Comparison of ENCODE assay signal across 14 cellular contexts in genomic region chr13:36992362-36992761, GRCh38. TPM values are rescaled to one million over a fixed set of nuclear protein-coding genes. Genes with fewer than 3 reads are reported as not detected.
A peak's percentile ranks its signal among the peaks of the same experiment; 100 is the strongest.
DNase-seq lines count a peak whose midpoint lies in the region; ATAC-seq and TF ChIP-seq lines count a peak whose summit lies in the region.
"Had no signal": no experiment of that assay in that cellular context is flagged by ENCODE, and none has a peak within 500 bp of the region (broad histone marks: within the 10 kb centered on the region; RNA-seq: fewer than 3 reads in every experiment).

No MANE protein-coding gene starts in this region.

- DNase-seq in HFFc6, result no peak
- DNase-seq in SJCRH30, result peak; percentile 16 to 33
- peak; percentile 13 for DNase-seq in myocyte (ENCODE audit: low read depth)
- DNase-seq in UCSD-AML1 (lab: John Stamatoyannopoulos, UW; ENCODE audit: unreplicated experiment), result no peak
- DNase-seq in Karpas-422, result no peak
- no peak for DNase-seq in WTC11 (ENCODE audit: low spot score)
- DNase-seq in hypothalamus (lab: John Stamatoyannopoulos, UW), result no peak
- DNase-seq: 8988T; Caco-2; CD4-positive, alpha-beta T cell; HCEC 1CT had no signal

- H3K36me3 Mint-ChIP-seq in HFFc6 (ENCODE audit: low read depth) (peaks cover 32% of the 10 kb centered on the region), WTC11 (peaks cover 50% of the 10 kb centered on the region)

- CTCF ChIA-PET in WTC11 (lab: Charles Lee), result no interaction called here

- H3K9me2 ChIP-seq in Karpas-422 (replicated peaks; ENCODE audit: insufficient read depth, low read length), result no peaks in the 10 kb centered on the region

- no peak overlapping the region for H3K9ac ChIP-seq in Karpas-422 (ENCODE audit: low read length)

- no peak for ATAC-seq in WTC11
- ATAC-seq: GM23338 had no signal

- H3K4me1 Mint-ChIP-seq in HFFc6 (ENCODE audit: low read depth) (peaks cover 25% of the 10 kb centered on the region), WTC11 (peaks cover 5% of the 10 kb centered on the region)

- H3K9me3 ChIP-seq in SJCRH30 (replicated peaks) (no peaks in the 10 kb centered on the region), Karpas-422 (ENCODE audit: low read length) (no peaks in the 10 kb centered on the region)
- H3K9me3 ChIP-seq: Caco-2 had no signal

- H3K27me3 Mint-ChIP-seq in HFFc6 (ENCODE audit: insufficient read depth) (no peaks in the 10 kb centered on the region; the same call in 1 of the 2 replicates), WTC11 (ENCODE audit: low read depth) (no peaks in the 10 kb centered on the region)
- H3K27me3 Mint-ChIP-seq: CD4-positive, alpha-beta T cell had no signal

- peak overlapping the region; percentile 6 for H3K27ac ChIP-seq in SJCRH30
- no peak overlapping the region for H3K27ac ChIP-seq in Karpas-422 (ENCODE audit: low read length)
- H3K27ac ChIP-seq: C4-2B, HL-60 had no signal

- H3K79me2 ChIP-seq in Karpas-422 (ENCODE audit: low read length), result peaks cover 45% of the 10 kb centered on the region

- POLR2A ChIA-PET in WTC11 (lab: Charles Lee), result no interaction called here

- peaks cover 5% of the 10 kb centered on the region; the same call in 1 of the 2 replicates for H4K20me1 ChIP-seq in Karpas-422 (ENCODE audit: insufficient read depth, low read depth, low read length)

- no peaks in the 10 kb centered on the region for H3K27me3 ChIP-seq in SJCRH30
- H3K27me3 ChIP-seq in Karpas-422 (ENCODE audit: low read length), result no peaks in the 10 kb centered on the region

- H3K4me1 ChIP-seq in SJCRH30 (peaks cover 9% of the 10 kb centered on the region; the same call in 1 of the 2 replicates), Karpas-422 (ENCODE audit: low read length) (peaks cover 8% of the 10 kb centered on the region)
- H3K4me1 ChIP-seq: Caco-2 had no signal

- H3K36me3 ChIP-seq in SJCRH30, result peaks cover 58% of the 10 kb centered on the region
- H3K36me3 ChIP-seq in Karpas-422 (ENCODE audit: insufficient read depth, low read length), result peaks cover 78% of the 10 kb centered on the region

- H3K4me2 ChIP-seq in Karpas-422 (ENCODE audit: low read depth, low read length, poor library complexity, severe bottlenecking), result no peak overlapping the region
- H3K4me2 ChIP-seq: GM23338 had no signal

- no peak overlapping the region for H2AFZ ChIP-seq in Karpas-422 (ENCODE audit: low read length)
- H2AFZ ChIP-seq: GM23338 had no signal

- peak; percentile 37; the same call in 1 of the 2 replicates for TF ChIP-seq CTCF in HFFc6 (IDR thresholded peaks at IDR 0.05)
- TF ChIP-seq CTCF in WTC11 (IDR thresholded peaks at IDR 0.05), result no peak

- H3K4me3 Mint-ChIP-seq in HFFc6 (no peak overlapping the region), WTC11 (no peak overlapping the region)
- H3K4me3 Mint-ChIP-seq: CD4-positive, alpha-beta T cell; GM23338 had no signal

- H3K9me3 Mint-ChIP-seq in HFFc6 (no peaks in the 10 kb centered on the region), WTC11 (no peaks in the 10 kb centered on the region)
- H3K9me3 Mint-ChIP-seq: CD4-positive, alpha-beta T cell; GM23338 had no signal

- H3K27ac Mint-ChIP-seq in HFFc6 (no peak overlapping the region), WTC11 (no peak overlapping the region)
- H3K27ac Mint-ChIP-seq: CD4-positive, alpha-beta T cell; GM23338 had no signal

- no peak overlapping the region for H3K4me3 ChIP-seq in SJCRH30
- no peak overlapping the region for H3K4me3 ChIP-seq in Karpas-422 (ENCODE audit: low read length)
- H3K4me3 ChIP-seq: GM23338 had no signal

TF ChIP-seq in WTC11, 78 proteins besides CTCF, POLR2A, EP300 and RAD21 (continues in another document):
- TF ChIP-seq ETV6 (CRISPR knock-in tag; IDR thresholded peaks at IDR 0.05) (no peak), ZBTB21 (CRISPR knock-in tag; IDR thresholded peaks at IDR 0.05; ENCODE audit: borderline replicate concordance) (no peak), EMX1 (CRISPR knock-in tag; IDR thresholded peaks at IDR 0.05) (no peak), ZNF281 (CRISPR knock-in tag; IDR thresholded peaks at IDR 0.05) (no peak), ZNF423 (CRISPR knock-in tag; IDR thresholded peaks at IDR 0.05) (no peak), AR (CRISPR knock-in tag; IDR thresholded peaks at IDR 0.05) (no peak), CBFB (CRISPR knock-in tag; IDR thresholded peaks at IDR 0.05; ENCODE audit: low read depth) (no peak), GTF2I (CRISPR knock-in tag; conservative IDR thresholded peaks at IDR 0.05) (no peak), SOX15 (CRISPR knock-in tag; IDR thresholded peaks at IDR 0.05) (no peak), FOXP1 (CRISPR knock-in tag; IDR thresholded peaks at IDR 0.05; ENCODE audit: borderline replicate concordance) (no peak), USF2 (CRISPR knock-in tag; IDR thresholded peaks at IDR 0.05) (no peak), ZMAT4 (CRISPR knock-in tag; IDR thresholded peaks at IDR 0.05) (no peak)

RNA-seq across cellular contexts. Expression of gene ALG5, which starts 6.8 kb away (rescaled TPM):
- 10 to 100 TPM; 31.0 to 41.9 (median 33.4) TPM for total RNA-seq in HFFc6 (2021; fragmentation: NEBNext Ultra II Directional; extraction: Animal tissue kit (Norgen Biotek cat#: 25700))
- total RNA-seq in SJCRH30 (2014; rRNA removed; shearing (Covaris generic)), result 41.2 and 43.1 TPM in 2 replicates
- total RNA-seq in myocyte (28.1 and 29.0 TPM in 2 replicates), WTC11 (2021) (18.4 to 19.8 TPM (median 19.6 TPM) in 3 replicates)
- polyA plus RNA-seq in myocyte (2012), result 23.9 TPM
- 16.8 and 36.9 TPM in 2 replicates for total RNA-seq in Karpas-422 (2014; rRNA removed; shearing (Covaris generic); ENCODE audit: low replicate concordance)

RNA-seq across cellular contexts. Expression of gene EXOSC8, which starts 8.2 kb away (rescaled TPM):
- 10 to 100 TPM; 23.2 to 37.8 (median 36.2) TPM for total RNA-seq in HFFc6 (2021; fragmentation: NEBNext Ultra II Directional; extraction: Animal tissue kit (Norgen Biotek cat#: 25700))
- 108 TPM in 2 replicates for total RNA-seq in SJCRH30 (2014; rRNA removed; shearing (Covaris generic))
- total RNA-seq in myocyte, result 23.8 TPM in 2 replicates
- 15.0 TPM for polyA plus RNA-seq in myocyte (2012)
- total RNA-seq in Karpas-422 (2014; rRNA removed; shearing (Covaris generic); ENCODE audit: low replicate concordance), result 49.4 and 75.2 TPM in 2 replicates
- total RNA-seq in WTC11 (2021), result 76.6 to 81.6 TPM (median 78.6 TPM) in 3 replicates

Comparison
In these comparisons a context has a peak if more than half of its experiments do, and no peak if none do; other contexts are left out.
1. DNase-seq: peak in SJCRH30 (2 of 2) and myocyte (single experiment); none in HFFc6 (single experiment), UCSD-AML1 (single experiment), Karpas-422 (single experiment), WTC11 (single experiment) and hypothalamus (0 of 51).